Comparison of ENCODE assay signal across 17 cellular contexts in genomic region chr3:123672429-123673146, GRCh38.
DNase-seq lines count a peak whose midpoint lies in the region; ATAC-seq and TF ChIP-seq lines count a peak whose summit lies in the region.
"Had no signal": no experiment of that assay in that cellular context is flagged by ENCODE, and none has a peak within 500 bp of the region (broad histone marks: within the 10 kb centered on the region; RNA-seq: fewer than 3 reads in every experiment).

No MANE protein-coding gene starts in this region.

- no peaks in the 10 kb centered on the region for H3K9me3 ChIP-seq in liver (ENCODE audit: control insufficient read depth in 4 of 4, low read length in 3 of 4)
- H3K9me3 ChIP-seq in stomach smooth muscle (ENCODE audit: control insufficient read depth in 2 of 2, low read length in 2 of 2), result no peaks in the 10 kb centered on the region
- no peaks in the 10 kb centered on the region for H3K9me3 ChIP-seq in upper lobe of right lung
- H3K9me3 ChIP-seq: BE2C, Peyer's patch, SK-N-SH had no signal

- peaks cover 5 to 22% (median 13%) of the 10 kb centered on the region in 4 donors for H3K4me1 ChIP-seq in liver (ENCODE audit: control insufficient read depth in 4 of 4, insufficient read depth in 4 of 4, low read length in 3 of 4)
- peaks cover 76% of the 10 kb centered on the region for H3K4me1 ChIP-seq in stomach smooth muscle (ENCODE audit: control insufficient read depth, insufficient read depth, low read length)
- H3K4me1 ChIP-seq in upper lobe of right lung, result peaks cover 5% of the 10 kb centered on the region
- H3K4me1 ChIP-seq: Peyer's patch had no signal

- ATAC-seq in upper lobe of right lung, result no peak
- no peak for ATAC-seq in HG02884 (IDR thresholded peaks at IDR 0.05; ENCODE audit: unreplicated experiment)

- H3K27ac ChIP-seq in VCaP (peak overlapping the region; percentile 73), liver (ENCODE audit: low read depth in 1 of 2, low read length in 2 of 2) (no peak overlapping the region), stomach smooth muscle (ENCODE audit: low read length) (peak overlapping the region; percentile 82), upper lobe of right lung (no peak overlapping the region)

- intact Hi-C loops in upper lobe of right lung (cut with DNase I), result no loop called here

- no peaks in the 10 kb centered on the region for H3K27me3 ChIP-seq in liver (ENCODE audit: control insufficient read depth in 4 of 4, insufficient read depth in 4 of 4, low read length in 3 of 4)
- no peaks in the 10 kb centered on the region for H3K27me3 ChIP-seq in stomach smooth muscle (ENCODE audit: control insufficient read depth in 1 of 2, insufficient read depth in 2 of 2, low read length in 2 of 2)
- H3K27me3 ChIP-seq in upper lobe of right lung, result no peaks in the 10 kb centered on the region
- H3K27me3 ChIP-seq: BE2C, Peyer's patch had no signal

- no peak for TF ChIP-seq CTCF in VCaP (conservative IDR thresholded peaks at IDR 0.05)
- no peak for TF ChIP-seq CTCF in liver (IDR thresholded peaks at IDR 0.05; ENCODE audit: low read depth, low read length, missing input control)
- no peak for TF ChIP-seq CTCF in upper lobe of right lung (IDR thresholded peaks at IDR 0.05)

- no peak overlapping the region for H3K4me3 ChIP-seq in liver (ENCODE audit: low read depth in 1 of 3, low read length in 3 of 3)
- peak overlapping the region in 1 of 2 donors; percentile 15 for H3K4me3 ChIP-seq in stomach smooth muscle (ENCODE audit: low read length in 2 of 2)
- H3K4me3 ChIP-seq in upper lobe of right lung, result no peak overlapping the region
- H3K4me3 ChIP-seq: Peyer's patch had no signal

- peaks cover 0 to 22% (median 16%) of the 10 kb centered on the region in 4 donors for H3K36me3 ChIP-seq in liver (ENCODE audit: control insufficient read depth in 4 of 4, insufficient read depth in 3 of 4, low read depth in 1 of 4, low read length in 3 of 4)
- H3K36me3 ChIP-seq in stomach smooth muscle (ENCODE audit: control insufficient read depth in 2 of 2, insufficient read depth in 2 of 2, low read length in 2 of 2), result peaks cover 38 to 39% of the 10 kb centered on the region in 2 donors
- H3K36me3 ChIP-seq in upper lobe of right lung, result peaks cover 20% of the 10 kb centered on the region
- H3K36me3 ChIP-seq: BE2C, Peyer's patch had no signal

- no peak for TF ChIP-seq RAD21 in liver (IDR thresholded peaks at IDR 0.05)

- H3K9ac ChIP-seq in liver (ENCODE audit: low read depth in 1 of 2, low read length in 2 of 2) (no peak overlapping the region), stomach smooth muscle (ENCODE audit: low read length in 2 of 2) (no peak overlapping the region)
- H3K9ac ChIP-seq: SK-N-SH had no signal

- DNase-seq in DMS 273 treated with DMSO at 0.1 percent for 48 hours (lab: John Stamatoyannopoulos, UW), result peak; percentile 59
- no peak for DNase-seq in upper lobe of right lung
- no peak for DNase-seq in activated CD4-positive, CD25-positive, alpha-beta regulatory T cell (lab: John Stamatoyannopoulos, UW)
- DNase-seq in LoVo (ENCODE audit: low spot score), result no peak
- DNase-seq: BE2C, EL, HFFc6, Karpas-422, NCI-H1417 treated with DMSO at 0.1 percent for 48 hours, NCI-H774, Peyer's patch, Right ventricle myocardium superior, SK-N-SH had no signal

- 56% methylated on average over 3 of the region's 3 CpGs for WGBS in liver

TF ChIP-seq in liver, 16 proteins besides CTCF, POLR2A, EP300 and RAD21:
- TF ChIP-seq YY1 (IDR thresholded peaks at IDR 0.05) (peak; percentile 26), NR2F2 (IDR thresholded peaks at IDR 0.05) (no peak), HNF4A (conservative IDR thresholded peaks at IDR 0.05) (peak; percentile 14 to 28)
- TF ChIP-seq, protein P1, sequence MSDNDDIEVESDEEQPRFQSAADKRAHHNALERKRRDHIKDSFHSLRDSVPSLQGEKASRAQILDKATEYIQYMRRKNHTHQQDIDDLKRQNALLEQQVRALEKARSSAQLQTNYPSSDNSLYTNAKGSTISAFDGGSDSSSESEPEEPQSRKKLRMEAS (IDR thresholded peaks at IDR 0.05), result no peak

Comparison
In these comparisons a context has a peak if more than half of its experiments do, and no peak if none do; other contexts are left out.
1. H3K27ac ChIP-seq: peak in VCaP (single experiment) and stomach smooth muscle (single experiment); none in liver (0 of 2) and upper lobe of right lung (single experiment).